24 cellular contexts compared by ENCODE assay signal in genomic region chr22:46096051-46096450, GRCh38. TPM values are rescaled to one million over a fixed set of nuclear protein-coding genes. Genes with fewer than 3 reads are reported as not detected.
DNase-seq lines count a peak whose midpoint lies in the region; ATAC-seq and TF ChIP-seq lines count a peak whose summit lies in the region.
"Had no signal": no experiment of that assay in that cellular context is flagged by ENCODE, and none has a peak within 500 bp of the region (broad histone marks: within the 10 kb centered on the region; RNA-seq: fewer than 3 reads in every experiment).

No MANE protein-coding gene starts in this region.

- H3K4me3 ChIP-seq in BLaER1 treated with 17β-estradiol and CSF1 and Interleukin-3, amounts not matched to agents 10 nM and 100 nM, result no peak overlapping the region
- no peak overlapping the region for H3K4me3 ChIP-seq in ascending aorta
- no peak overlapping the region for H3K4me3 ChIP-seq in mesenchymal stem cell (ENCODE audit: insufficient read depth in 1 of 2, low read depth in 1 of 2, low read length in 2 of 2)
- H3K4me3 ChIP-seq: hepatocyte, left lung had no signal

- H3K9ac ChIP-seq in BLaER1 treated with 17β-estradiol and CSF1 and Interleukin-3, amounts not matched to agents 10 nM and 100 nM, result 0 out of 22 replicates have a peak overlapping the region, but pooled peaks of 1 of the 11 experiments have one; percentile 29
- peak overlapping the region; percentile 44 for H3K9ac ChIP-seq in mesenchymal stem cell (ENCODE audit: low read length)

- no peak overlapping the region for H2BK12ac ChIP-seq in mesenchymal stem cell (ENCODE audit: low read length in 2 of 2)

- H3K4ac ChIP-seq in mesenchymal stem cell (ENCODE audit: low read depth in 1 of 2, low read length in 2 of 2), result no peak overlapping the region

- H3K27ac ChIP-seq in BLaER1 treated with 17β-estradiol and CSF1 and Interleukin-3, amounts not matched to agents 10 nM and 100 nM, result no peak overlapping the region
- H3K27ac ChIP-seq in ascending aorta (peak overlapping the region; percentile 96 to 100), mesenchymal stem cell (ENCODE audit: low read length, poor library complexity, severe bottlenecking) (no peak overlapping the region), substantia nigra (ENCODE audit: low read depth, low read length, poor library complexity, severe bottlenecking) (peak overlapping the region; percentile 80)
- H3K27ac ChIP-seq: foreskin keratinocyte, hepatocyte had no signal

- 78% methylated on average over 8 of the region's 9 CpGs for WGBS in mesenchymal stem cell

- H3K4me1 ChIP-seq in BLaER1 treated with 17β-estradiol and CSF1 and Interleukin-3, amounts not matched to agents 10 nM and 100 nM, result peaks cover 0 to 67% (median 54%) of the 10 kb centered on the region in 10 experiments; a peak in 17 of 20 replicates
- H3K4me1 ChIP-seq in ascending aorta (peaks cover 22 to 76% of the 10 kb centered on the region in 2 donors), mesenchymal stem cell (ENCODE audit: control insufficient read depth, insufficient read depth, low read depth, low read length) (peaks cover 30% of the 10 kb centered on the region)
- H3K4me1 ChIP-seq: foreskin keratinocyte had no signal

- peaks cover 0 to 17% (median 0%) of the 10 kb centered on the region in 11 experiments; a peak in 7 of 22 replicates for H3K27me3 ChIP-seq in BLaER1 treated with 17β-estradiol and CSF1 and Interleukin-3, amounts not matched to agents 10 nM and 100 nM
- H3K27me3 ChIP-seq in ascending aorta (no peaks in the 10 kb centered on the region), mesenchymal stem cell (ENCODE audit: control insufficient read depth in 1 of 2, insufficient read depth in 1 of 2, low read length in 2 of 2) (no peaks in the 10 kb centered on the region)
- H3K27me3 ChIP-seq: foreskin keratinocyte, hepatocyte, left lung had no signal

- no peak overlapping the region for H2BK120ac ChIP-seq in mesenchymal stem cell (ENCODE audit: low read depth, low read length)

- no peak for TF ChIP-seq CTCF in ascending aorta (IDR thresholded peaks at IDR 0.05)

- peak overlapping the region in 8 of 11 experiments; percentile 15 to 91 (median 68); a peak in 9 of 22 replicates for H3K4me2 ChIP-seq in BLaER1 treated with 17β-estradiol and CSF1 and Interleukin-3, amounts not matched to agents 10 nM and 100 nM
- no peak overlapping the region for H3K4me2 ChIP-seq in mesenchymal stem cell (ENCODE audit: low read length, poor library complexity, severe bottlenecking)
- H3K4me2 ChIP-seq: hepatocyte had no signal

- DNase-seq in ascending aorta (ENCODE audit: low spot score in 2 of 2) (no peak), mesenchymal stem cell (no peak), substantia nigra (lab: John Stamatoyannopoulos, UW) (no peak)
- DNase-seq in activated CD4-positive, CD25-positive, alpha-beta regulatory T cell (lab: John Stamatoyannopoulos, UW), result no peak
- DNase-seq: ACHN; activated CD4-positive, alpha-beta T cell treated with anti-CD3 and anti-CD28 coated beads, Interleukin-2, amount 10 ng/mL, durations not matched to agents 24 days and 14 days; Caco-2; DMS79 treated with DMSO at 0.1 percent for 48 hours; foreskin keratinocyte; midbrain; naive thymus-derived CD8-positive, alpha-beta T cell; NCI-H1092; NCI-H187; NCI-H774; RPMI8226; stimulated activated CD4-positive, alpha-beta T cell treated with anti-CD3 and anti-CD28 coated beads, Interleukin-12 subunit alpha, Interleukin-12 subunit beta, amount 100 ng/mL, for 4 hours; stimulated activated CD4-positive, alpha-beta T cell treated with anti-CD3 and anti-CD28 coated beads, Interleukin-4, amount 100 ng/mL, for 4 hours; stimulated activated naive CD4-positive, alpha-beta T cell treated with Interleukin-2 at 50 U/mL for 16 hours had no signal

- H3K14ac ChIP-seq in mesenchymal stem cell (ENCODE audit: low read length in 2 of 2), result no peak overlapping the region

- H2BK15ac ChIP-seq in mesenchymal stem cell (ENCODE audit: low read depth, poor library complexity, severe bottlenecking), result no peak overlapping the region

- ATAC-seq in activated CD4-positive, CD25-positive, alpha-beta regulatory T cell treated with anti-CD3 and anti-CD28 coated beads, Interleukin-2, amount 50 U/mL, for 24 hours, result no peak
- ATAC-seq in GM21447 (IDR thresholded peaks at IDR 0.05; ENCODE audit: unreplicated experiment), result no peak
- no peak for ATAC-seq in HG03378 (IDR thresholded peaks at IDR 0.05; ENCODE audit: unreplicated experiment)
- ATAC-seq: foreskin keratinocyte; left lung; naive thymus-derived CD8-positive, alpha-beta T cell had no signal

- H4K8ac ChIP-seq in mesenchymal stem cell (ENCODE audit: low read length), result no peak overlapping the region

- no peak overlapping the region for H2AFZ ChIP-seq in mesenchymal stem cell (ENCODE audit: low read depth, low read length)
- H2AFZ ChIP-seq: hepatocyte had no signal

- no peaks in the 10 kb centered on the region for H3K9me3 ChIP-seq in BLaER1 treated with 17β-estradiol and CSF1 and Interleukin-3, amounts not matched to agents 10 nM and 100 nM (replicated peaks in 1 of 11)
- H3K9me3 ChIP-seq in ascending aorta (no peaks in the 10 kb centered on the region), mesenchymal stem cell (ENCODE audit: control insufficient read depth, low read length) (no peaks in the 10 kb centered on the region)
- H3K9me3 ChIP-seq: Caco-2, left lung had no signal

- H2BK5ac ChIP-seq in mesenchymal stem cell (ENCODE audit: low read depth, low read length, poor library complexity, severe bottlenecking), result no peak overlapping the region

- intact Hi-C loops in ascending aorta (cut with DNase I), result no loop called here

- peaks cover 0 to 46% (median 7%) of the 10 kb centered on the region in 11 experiments; a peak in 8 of 22 replicates for H3K36me3 ChIP-seq in BLaER1 treated with 17β-estradiol and CSF1 and Interleukin-3, amounts not matched to agents 10 nM and 100 nM
- H3K36me3 ChIP-seq in ascending aorta (peaks cover 37 to 54% of the 10 kb centered on the region in 2 donors), mesenchymal stem cell (ENCODE audit: control insufficient read depth in 1 of 2, insufficient read depth in 2 of 2, low read depth in 1 of 2, low read length in 2 of 2) (peaks cover 81 to 84% of the 10 kb centered on the region in 2 experiments)

- no peak overlapping the region for H3K18ac ChIP-seq in mesenchymal stem cell (ENCODE audit: low read depth in 1 of 2, low read length in 2 of 2)

- peak overlapping the region; percentile 10 for H4K91ac ChIP-seq in mesenchymal stem cell (ENCODE audit: low read length)

- peaks cover 44% of the 10 kb centered on the region for H3K79me1 ChIP-seq in mesenchymal stem cell (replicated peaks; ENCODE audit: low read length, poor library complexity, severe bottlenecking)

- no peak overlapping the region for H3K23ac ChIP-seq in mesenchymal stem cell (ENCODE audit: low read length in 2 of 2)

- H2AK5ac ChIP-seq in mesenchymal stem cell (ENCODE audit: low read length, severe bottlenecking), result no peak overlapping the region

- peaks cover 80 to 98% (median 91%) of the 10 kb centered on the region in 11 experiments; a peak in 21 of 22 replicates for H4K20me1 ChIP-seq in BLaER1 treated with 17β-estradiol and CSF1 and Interleukin-3, amounts not matched to agents 10 nM and 100 nM

RNA-seq across cellular contexts. Expression of gene PPARA, which starts 54.3 kb away (rescaled TPM):
- total RNA-seq in ascending aorta, result 20.1 TPM
- 7.7 TPM for polyA plus RNA-seq in mesenchymal stem cell (2013, experiment 1 of 2)
- 6.9 TPM for polyA plus RNA-seq in mesenchymal stem cell (2013, experiment 2 of 2)

Comparison
In these comparisons a context has a peak if more than half of its experiments do, and no peak if none do; other contexts are left out.
1. H3K27ac ChIP-seq: peak in ascending aorta (2 of 2) and substantia nigra (single experiment); none in BLaER1 treated with 17β-estradiol and CSF1 and Interleukin-3, amounts not matched to agents 10 nM and 100 nM (0 of 11) and mesenchymal stem cell (single experiment).